ENCODE assay signal across 8 cellular contexts in genomic region chr19:39479916-39480315, GRCh38. TPM values are rescaled to one million over a fixed set of nuclear protein-coding genes. Genes with fewer than 3 reads are reported as not detected.
A peak's percentile ranks its signal among the peaks of the same experiment; 100 is the strongest.
DNase-seq lines count a peak whose midpoint lies in the region; TF ChIP-seq lines count a peak whose summit lies in the region.

No MANE protein-coding gene starts in this region.

- intact Hi-C loops in activated CD4-positive, alpha-beta T cell treated with anti-CD3 and anti-CD28 coated beads, Interleukin-2, amount 10 ng/mL, durations not matched to agents 24 days and 14 days (cut with micrococcal nuclease) = loop anchor here (1.0 to 2.0 kb wide), 3 partner anchors 23 to 89 kb away; partner anchors contain the start of genes MED29, PAF1 and SUPT5H

- no peaks in the 10 kb centered on the region for H3K9me3 Mint-ChIP-seq in activated CD4-positive, alpha-beta T cell treated with anti-CD3 and anti-CD28 coated beads, Interleukin-2, amount 10 ng/mL, durations not matched to agents 24 days and 14 days

- H3K4me3 ChIP-seq in WI38 (ENCODE audit: low read depth, low read length) (peak overlapping the region; percentile 100; the same call in 1 of the 2 replicates), iPS-20b (ENCODE audit: low read length) (peak overlapping the region; percentile 99), suprapubic skin (peak overlapping the region; percentile 96)

- peak overlapping the region; percentile 94 for H3K27ac Mint-ChIP-seq in activated CD4-positive, alpha-beta T cell treated with anti-CD3 and anti-CD28 coated beads, Interleukin-2, amount 10 ng/mL, durations not matched to agents 24 days and 14 days

- H3K4me1 ChIP-seq in iPS-20b (ENCODE audit: insufficient read depth, low read length) = peaks cover 4% of the 10 kb centered on the region; the same call in 1 of the 2 replicates
- peaks cover 24% of the 10 kb centered on the region for H3K4me1 ChIP-seq in suprapubic skin

- no peak for DNase-seq in activated CD4-positive, alpha-beta T cell treated with anti-CD3 and anti-CD28 coated beads, Interleukin-2, amount 10 ng/mL, durations not matched to agents 24 days and 14 days
- no peak for DNase-seq in activated CD4-positive, alpha-beta T cell treated with anti-CD3 and anti-CD28 coated beads for 4 hours
- DNase-seq in suprapubic skin (ENCODE audit: low spot score in 2 of 2) (no peak), NCI-H1930 (lab: John Stamatoyannopoulos, UW) (no peak), NCI-H2196 treated with DMSO at 0.1 percent for 48 hours (lab: John Stamatoyannopoulos, UW; ENCODE audit: unreplicated experiment) (no peak), GM03348 (ENCODE audit: low spot score) (no peak)

- H3K27ac ChIP-seq in iPS-20b (ENCODE audit: low read length) = no peak overlapping the region
- H3K27ac ChIP-seq in suprapubic skin = peak overlapping the region; percentile 87

- TF ChIP-seq CTCF in WI38 (IDR thresholded peaks at IDR 0.05; ENCODE audit: low read depth, low read length) (no peak), suprapubic skin (IDR thresholded peaks at IDR 0.05) (no peak)

- no peak for TF ChIP-seq POLR2A in suprapubic skin (IDR thresholded peaks at IDR 0.05)

- peak overlapping the region; percentile 92 for H3K4me3 Mint-ChIP-seq in activated CD4-positive, alpha-beta T cell treated with anti-CD3 and anti-CD28 coated beads, Interleukin-2, amount 10 ng/mL, durations not matched to agents 24 days and 14 days

- H3K27me3 ChIP-seq in iPS-20b (ENCODE audit: insufficient read depth, low read length) (no peaks in the 10 kb centered on the region), suprapubic skin (no peaks in the 10 kb centered on the region)

- TF ChIP-seq EP300 in suprapubic skin (IDR thresholded peaks at IDR 0.05) = no peak

- peaks cover 39% of the 10 kb centered on the region for H3K36me3 ChIP-seq in iPS-20b (ENCODE audit: insufficient read depth, low read depth, low read length)
- H3K36me3 ChIP-seq in suprapubic skin = peaks cover 27% of the 10 kb centered on the region

- peaks cover 28% of the 10 kb centered on the region for H3K36me3 Mint-ChIP-seq in activated CD4-positive, alpha-beta T cell treated with anti-CD3 and anti-CD28 coated beads, Interleukin-2, amount 10 ng/mL, durations not matched to agents 24 days and 14 days (ENCODE audit: low read depth)

- H3K9me3 ChIP-seq in iPS-20b (ENCODE audit: insufficient read depth, low read depth, low read length) = no peaks in the 10 kb centered on the region
- H3K9me3 ChIP-seq in suprapubic skin = no peaks in the 10 kb centered on the region

- H3K27me3 Mint-ChIP-seq in activated CD4-positive, alpha-beta T cell treated with anti-CD3 and anti-CD28 coated beads, Interleukin-2, amount 10 ng/mL, durations not matched to agents 24 days and 14 days = no peaks in the 10 kb centered on the region

- H3K9ac ChIP-seq in iPS-20b (ENCODE audit: low read depth, low read length) = peak overlapping the region; percentile 99; the same call in 1 of the 2 replicates

- H3K4me1 Mint-ChIP-seq in activated CD4-positive, alpha-beta T cell treated with anti-CD3 and anti-CD28 coated beads, Interleukin-2, amount 10 ng/mL, durations not matched to agents 24 days and 14 days = peaks cover 21% of the 10 kb centered on the region

- WGBS in suprapubic skin = 47% methylated on average over 10 of the region's 10 CpGs

RNA-seq across cellular contexts. Expression of gene TIMM50, which starts 0.7 kb away (rescaled TPM):
- total RNA-seq in activated CD4-positive, alpha-beta T cell treated with anti-CD3 and anti-CD28 coated beads, Interleukin-2, amount 10 ng/mL, durations not matched to agents 24 days and 14 days = 141 and 143 TPM in 2 replicates
- 10 to 100 TPM; 44.9 to 57.9 (median 50.6) TPM for total RNA-seq in suprapubic skin

RNA-seq across cellular contexts. Expression of gene DLL3, which starts 18.8 kb away (rescaled TPM):
- total RNA-seq in activated CD4-positive, alpha-beta T cell treated with anti-CD3 and anti-CD28 coated beads, Interleukin-2, amount 10 ng/mL, durations not matched to agents 24 days and 14 days = 2.2 TPM in 2 replicates
- total RNA-seq in suprapubic skin = not detected

RNA-seq across cellular contexts. Expression of gene SUPT5H, which starts 34.5 kb away (rescaled TPM):
- 186 and 187 TPM in 2 replicates for total RNA-seq in activated CD4-positive, alpha-beta T cell treated with anti-CD3 and anti-CD28 coated beads, Interleukin-2, amount 10 ng/mL, durations not matched to agents 24 days and 14 days
- 100 to 1,000 TPM in 1 of 4 donors, 10 to 100 TPM in 3; 59.4 to 135 (median 75.4) TPM for total RNA-seq in suprapubic skin

RNA-seq across cellular contexts. Expression of gene SELENOV, which starts 35.0 kb away (rescaled TPM):
- total RNA-seq in activated CD4-positive, alpha-beta T cell treated with anti-CD3 and anti-CD28 coated beads, Interleukin-2, amount 10 ng/mL, durations not matched to agents 24 days and 14 days = not detected in 2 replicates
- not detected for total RNA-seq in suprapubic skin

RNA-seq across cellular contexts. Expression of gene RPS16, which starts 44.2 kb away (rescaled TPM):
- 2,597 and 2,671 TPM in 2 replicates for total RNA-seq in activated CD4-positive, alpha-beta T cell treated with anti-CD3 and anti-CD28 coated beads, Interleukin-2, amount 10 ng/mL, durations not matched to agents 24 days and 14 days
- total RNA-seq in suprapubic skin = 1,000 to 10,000 TPM; 1,096 to 2,035 (median 1,787) TPM
